In the genomic region with DNA sequence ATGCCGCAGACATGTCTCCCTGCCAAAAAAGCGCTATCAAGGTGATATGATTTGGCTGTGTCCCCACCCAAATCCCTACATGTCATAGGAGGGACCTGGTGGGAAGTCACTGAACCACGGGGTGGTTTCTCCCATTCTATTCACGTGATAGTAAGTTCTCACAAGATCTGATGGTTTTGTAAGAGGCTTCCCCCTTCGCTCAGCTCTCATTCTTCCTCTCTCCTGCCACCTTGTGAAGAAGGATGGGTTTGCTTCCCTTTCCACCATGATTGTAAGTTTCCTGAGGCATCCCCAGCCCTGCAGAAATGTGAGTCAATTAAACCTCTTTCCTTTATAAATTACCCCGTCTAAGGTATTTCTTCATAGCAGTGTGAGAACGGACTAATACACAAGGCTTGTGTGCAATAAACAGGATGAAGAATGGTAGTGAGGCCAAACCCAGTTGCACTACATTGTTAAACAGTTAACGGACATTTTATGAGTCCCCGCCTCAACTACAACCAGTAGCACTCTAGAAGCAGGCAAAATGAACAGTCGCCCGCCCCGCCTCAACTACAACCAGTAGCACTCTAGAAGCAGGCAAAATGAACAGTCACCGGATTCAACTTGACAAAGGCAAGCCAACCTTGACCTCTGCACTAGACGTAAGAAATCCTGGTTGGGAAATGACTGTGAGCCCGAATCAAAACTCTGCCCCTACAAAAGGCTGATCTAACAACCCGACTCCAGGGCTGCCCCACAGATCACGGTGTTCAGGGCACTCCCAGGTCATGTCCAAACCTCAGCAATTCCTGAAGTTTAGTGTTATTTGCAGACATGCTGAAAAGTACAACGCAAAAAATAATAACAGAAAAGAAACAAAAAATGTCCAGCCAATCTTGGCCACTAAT, we compare ENCODE assay signal across 1 cellular context.
TF ChIP-seq lines count a peak whose summit lies in the region.

No MANE protein-coding gene starts in this region.

TF ChIP-seq in HepG2, 621 proteins besides CTCF, POLR2A, EP300 and RAD21:
- TF ChIP-seq, protein P1, sequence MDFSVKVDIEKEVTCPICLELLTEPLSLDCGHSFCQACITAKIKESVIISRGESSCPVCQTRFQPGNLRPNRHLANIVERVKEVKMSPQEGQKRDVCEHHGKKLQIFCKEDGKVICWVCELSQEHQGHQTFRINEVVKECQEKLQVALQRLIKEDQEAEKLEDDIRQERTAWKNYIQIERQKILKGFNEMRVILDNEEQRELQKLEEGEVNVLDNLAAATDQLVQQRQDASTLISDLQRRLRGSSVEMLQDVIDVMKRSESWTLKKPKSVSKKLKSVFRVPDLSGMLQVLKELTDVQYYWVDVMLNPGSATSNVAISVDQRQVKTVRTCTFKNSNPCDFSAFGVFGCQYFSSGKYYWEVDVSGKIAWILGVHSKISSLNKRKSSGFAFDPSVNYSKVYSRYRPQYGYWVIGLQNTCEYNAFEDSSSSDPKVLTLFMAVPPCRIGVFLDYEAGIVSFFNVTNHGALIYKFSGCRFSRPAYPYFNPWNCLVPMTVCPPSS (IDR thresholded peaks at IDR 0.05): no peak
- TF ChIP-seq, protein P2, sequence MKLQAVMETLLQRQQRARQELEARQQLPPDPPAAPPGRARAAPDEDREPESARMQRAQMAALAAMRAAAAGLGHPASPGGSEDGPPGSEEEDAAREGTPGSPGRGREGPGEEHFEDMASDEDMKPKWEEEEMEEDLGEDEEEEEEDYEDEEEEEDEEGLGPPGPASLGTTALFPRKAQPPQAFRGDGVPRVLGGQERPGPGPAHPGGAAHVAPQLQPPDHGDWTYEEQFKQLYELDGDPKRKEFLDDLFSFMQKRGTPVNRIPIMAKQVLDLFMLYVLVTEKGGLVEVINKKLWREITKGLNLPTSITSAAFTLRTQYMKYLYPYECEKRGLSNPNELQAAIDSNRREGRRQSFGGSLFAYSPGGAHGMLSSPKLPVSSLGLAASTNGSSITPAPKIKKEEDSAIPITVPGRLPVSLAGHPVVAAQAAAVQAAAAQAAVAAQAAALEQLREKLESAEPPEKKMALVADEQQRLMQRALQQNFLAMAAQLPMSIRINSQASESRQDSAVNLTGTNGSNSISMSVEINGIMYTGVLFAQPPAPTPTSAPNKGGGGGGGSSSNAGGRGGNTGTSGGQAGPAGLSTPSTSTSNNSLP (IDR thresholded peaks at IDR 0.05; ENCODE audit: low read depth, low read length): no peak
- TF ChIP-seq ZNF83 (CRISPR knock-in tag; IDR thresholded peaks at IDR 0.05; ENCODE audit: borderline replicate concordance): no peak
- TF ChIP-seq RBM39 (IDR thresholded peaks at IDR 0.05; ENCODE audit: low read depth, low read length, poor library complexity, severe bottlenecking): no peak
- TF ChIP-seq ZNF367 (CRISPR knock-in tag; IDR thresholded peaks at IDR 0.05; ENCODE audit: borderline replicate concordance): no peak
- TF ChIP-seq HNRNPL (IDR thresholded peaks at IDR 0.05; ENCODE audit: low read depth, low read length): no peak
- no peak for TF ChIP-seq PLRG1 (conservative IDR thresholded peaks at IDR 0.05)
- TF ChIP-seq SOX6 (IDR thresholded peaks at IDR 0.05): no peak
- no peak for TF ChIP-seq SOX6 (CRISPR knock-in tag; IDR thresholded peaks at IDR 0.05)
- TF ChIP-seq ISX (CRISPR knock-in tag; conservative IDR thresholded peaks at IDR 0.05): no peak
- TF ChIP-seq CHD2 (IDR thresholded peaks at IDR 0.05; ENCODE audit: low read depth, low read length): no peak
- no peak for TF ChIP-seq HMGA1 (CRISPR knock-in tag; conservative IDR thresholded peaks at IDR 0.05)
- no peak for TF ChIP-seq ZNF616 (CRISPR knock-in tag; IDR thresholded peaks at IDR 0.05; ENCODE audit: low read depth)
- no peak for TF ChIP-seq SP2 (CRISPR knock-in tag; IDR thresholded peaks at IDR 0.05)
- TF ChIP-seq RFX5 (IDR thresholded peaks at IDR 0.05; ENCODE audit: low read depth, low read length): no peak
- TF ChIP-seq AHR (CRISPR knock-in tag; IDR thresholded peaks at IDR 0.05): no peak
- TF ChIP-seq PITX1 (CRISPR knock-in tag; IDR thresholded peaks at IDR 0.05): no peak
TF ChIP-seq in HepG2: peak in this region for 0.
